8 cellular contexts compared by ENCODE assay signal in genomic region chr12:32897276-32897615, GRCh38. TPM values are rescaled to one million over a fixed set of nuclear protein-coding genes. Genes with fewer than 3 reads are reported as not detected.
DNase-seq lines count a peak whose midpoint lies in the region; ATAC-seq and TF ChIP-seq lines count a peak whose summit lies in the region.

No MANE protein-coding gene starts in this region.

- no peaks in the 10 kb centered on the region; the same call in 2 of the 3 replicates for H3K36me3 Mint-ChIP-seq in GM23338 (ENCODE audit: low read depth)
- H3K36me3 Mint-ChIP-seq in T-cell, result no peaks in the 10 kb centered on the region

- H3K4me3 Mint-ChIP-seq in GM23338, result peak overlapping the region; percentile 91
- H3K4me3 Mint-ChIP-seq in T-cell, result peak overlapping the region; percentile 66 to 73 (median 66)

- H3K27me3 Mint-ChIP-seq in GM23338 (ENCODE audit: insufficient read depth, low read depth, poor library complexity), result peaks cover 6% of the 10 kb centered on the region
- peaks cover 52 to 62% of the 10 kb centered on the region in 2 donors for H3K27me3 Mint-ChIP-seq in T-cell

- no peak for TF ChIP-seq CTCF in GM23338 (conservative IDR thresholded peaks at IDR 0.05; ENCODE audit: low read depth in 2 of 2)
- TF ChIP-seq CTCF in fibroblast of pulmonary artery (IDR thresholded peaks at IDR 0.05; ENCODE audit: low read length, missing control alignments), result no peak
- TF ChIP-seq CTCF in psoas muscle (IDR thresholded peaks at IDR 0.05), result no peak

- peak overlapping the region; percentile 87 for H3K4me2 ChIP-seq in GM23338

- H3K36me3 ChIP-seq in GM23338 (ENCODE audit: insufficient read depth), result no peaks in the 10 kb centered on the region
- no peaks in the 10 kb centered on the region for H3K36me3 ChIP-seq in psoas muscle (ENCODE audit: insufficient read depth in 1 of 2, low read depth in 1 of 2)

- WGBS in psoas muscle, 3 donors, result 6 to 8% (median 8%) methylated on average over 6 of the region's 6 CpGs

- no peaks in the 10 kb centered on the region for H4K20me1 ChIP-seq in GM23338 (replicated peaks; ENCODE audit: insufficient read depth)

- H3K4me1 ChIP-seq in GM23338 (ENCODE audit: insufficient read depth), result peaks cover 32% of the 10 kb centered on the region
- H3K4me1 ChIP-seq in psoas muscle, result no peaks in the 10 kb centered on the region

- intact Hi-C loops in psoas muscle (cut with DNase I), result no loop called here

- POLR2A ChIA-PET in T-cell (lab: Charles Lee), result no interaction called here

- peaks cover 46% of the 10 kb centered on the region for H3K4me1 Mint-ChIP-seq in GM23338
- H3K4me1 Mint-ChIP-seq in T-cell, result peaks cover 19 to 31% (median 26%) of the 10 kb centered on the region in 3 donors

- H3K27me3 ChIP-seq in GM23338 (ENCODE audit: insufficient read depth), result no peaks in the 10 kb centered on the region
- H3K27me3 ChIP-seq in psoas muscle (ENCODE audit: insufficient read depth in 3 of 3, low read length in 2 of 3), result peaks cover 0 to 20% (median 0%) of the 10 kb centered on the region in 3 donors

- no peak for DNase-seq in GM23338 (ENCODE audit: low spot score)
- no peak for DNase-seq in T-cell
- peak; percentile 33 for DNase-seq in fibroblast of pulmonary artery (ENCODE audit: low read depth)
- DNase-seq in psoas muscle, result no peak
- no peak for DNase-seq in iPS-NIHi11 (ENCODE audit: low spot score)
- no peak for DNase-seq in central memory CD4-positive, alpha-beta T cell
- no peak for DNase-seq in NCI-H2107 (lab: John Stamatoyannopoulos, UW)
- DNase-seq in NCI-H2196 treated with DMSO at 0.1 percent for 48 hours (lab: John Stamatoyannopoulos, UW; ENCODE audit: unreplicated experiment), result no peak

- no peaks in the 10 kb centered on the region for H3F3A ChIP-seq in GM23338 (replicated peaks; ENCODE audit: low read depth)

- H2AFZ ChIP-seq in GM23338, result peak overlapping the region; percentile 82

- H3K27ac ChIP-seq in GM23338 (ENCODE audit: low read depth), result 0 out of 2 replicates have a peak overlapping the region, but pooled peaks have one; percentile 20
- peak overlapping the region; percentile 19 for H3K27ac ChIP-seq in psoas muscle

- no peaks in the 10 kb centered on the region for H3K9me3 ChIP-seq in psoas muscle

- ATAC-seq in GM23338 (no peak), T-cell (replicated peaks in 1 of 4) (no peak), psoas muscle (no peak)

- H3K79me2 ChIP-seq in GM23338 (replicated peaks; ENCODE audit: insufficient read depth), result peaks cover 26% of the 10 kb centered on the region

- H3K27ac Mint-ChIP-seq in GM23338 (peak overlapping the region; percentile 88), T-cell (peak overlapping the region in 1 of 2 donors; percentile 40)

- H3K9me3 Mint-ChIP-seq in GM23338 (no peaks in the 10 kb centered on the region), T-cell (no peaks in the 10 kb centered on the region)

- CTCF ChIA-PET in T-cell (lab: Charles Lee), result interaction anchor here in 1 of 2 donors (0.7 kb wide), 1 partner anchor 1244 kb away, joined by 3 read pairs; no protein-coding TSS in a partner anchor

- no peaks in the 10 kb centered on the region for H3K9me2 ChIP-seq in GM23338 (ENCODE audit: insufficient read depth)

- H3K4me3 ChIP-seq in GM23338 (peak overlapping the region; percentile 71), fibroblast of pulmonary artery (replicated peaks; ENCODE audit: low read depth, low read length) (peak overlapping the region; percentile 70), psoas muscle (peak overlapping the region; percentile 76)

TF ChIP-seq in GM23338, 12 proteins besides CTCF, POLR2A, EP300 and RAD21:
- no peak for TF ChIP-seq NANOG (IDR thresholded peaks at IDR 0.05; ENCODE audit: borderline replicate concordance)
- no peak for TF ChIP-seq EZH2 (IDR thresholded peaks at IDR 0.05; ENCODE audit: low read depth, unreplicated experiment)
- peak; percentile 0; the same call in 1 of the 2 replicates for TF ChIP-seq POLR2AphosphoS5 (IDR thresholded peaks at IDR 0.05; ENCODE audit: low read depth)
TF ChIP-seq in GM23338: peak in this region for 1.

RNA-seq across cellular contexts. Expression of gene PKP2, which starts 0.7 kb away (rescaled TPM):
- 47.6 and 49.9 TPM in 2 replicates for total RNA-seq in GM23338 (2014; rRNA removed; shearing (Covaris generic))
- polyA plus RNA-seq in GM23338 (2016; fragmentation: Nextera tagmentation; extraction: Ambion mirVana) (17.8 and 24.6 TPM in 2 replicates), psoas muscle (1 to 10 TPM; 2.5 to 4.0 (median 3.8) TPM)
- total RNA-seq in T-cell (1 to 10 TPM in 1 of 5 donors, under 1 TPM in 4; 0.45 to 1.3 (median 0.93) TPM), psoas muscle (1 to 10 TPM; 2.8 to 7.8 (median 5.6) TPM)
